ENCODE assay signal across 21 cellular contexts in the genomic region with DNA sequence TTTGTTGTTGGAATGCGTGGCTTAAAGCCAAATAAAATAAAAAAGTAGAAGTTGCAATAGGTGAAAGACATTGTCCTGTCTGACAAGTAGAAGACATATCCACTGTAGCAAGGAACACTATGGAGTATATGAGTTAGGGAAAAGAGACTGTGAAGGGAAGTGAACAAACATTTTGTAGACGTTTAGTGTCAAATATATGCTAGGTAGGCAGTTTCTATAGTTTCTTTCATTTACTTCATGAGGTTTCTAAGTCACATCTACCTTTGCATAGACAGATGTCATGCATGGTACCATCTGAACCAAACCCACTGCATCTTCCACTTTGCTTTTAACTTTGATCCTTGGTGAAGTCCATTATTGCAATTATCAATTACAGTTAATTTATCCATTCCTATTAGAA. TPM values are rescaled to one million over a fixed set of nuclear protein-coding genes. Genes with fewer than 3 reads are reported as not detected.
DNase-seq lines count a peak whose midpoint lies in the region; ATAC-seq, FAIRE-seq and TF ChIP-seq lines count a peak whose summit lies in the region.
"Had no signal": no experiment of that assay in that cellular context is flagged by ENCODE, and none has a peak within 500 bp of the region (broad histone marks: within the 10 kb centered on the region; RNA-seq: fewer than 3 reads in every experiment).

No MANE protein-coding gene starts in this region.

- H3K4me1 ChIP-seq in A549 = no peaks in the 10 kb centered on the region
- no peaks in the 10 kb centered on the region for H3K4me1 ChIP-seq in Caco-2
- H3K4me1 ChIP-seq in IMR-90 (ENCODE audit: control insufficient read depth, insufficient read depth, low read length) = no peaks in the 10 kb centered on the region; the same call in 1 of the 2 replicates
- H3K4me1 ChIP-seq in K562 (replicated peaks in 1 of 2; ENCODE audit: control insufficient read depth in 2 of 2, insufficient read depth in 2 of 2, low read length in 2 of 2) = no peaks in the 10 kb centered on the region
- H3K4me1 ChIP-seq in uterus = no peaks in the 10 kb centered on the region
- H3K4me1 ChIP-seq: BLaER1 treated with 17β-estradiol and CSF1 and Interleukin-3, amounts not matched to agents 10 nM and 100 nM had no signal

- no peak overlapping the region for H3K4me3 ChIP-seq in A549
- H3K4me3 ChIP-seq in Caco-2 (ENCODE audit: low read depth, low read length) = no peak overlapping the region
- H3K4me3 ChIP-seq in IMR-90 (ENCODE audit: insufficient read depth, low read depth, low read length) = no peak overlapping the region
- no peak overlapping the region for H3K4me3 ChIP-seq in K562
- H3K4me3 ChIP-seq in uterus = no peak overlapping the region
- H3K4me3 ChIP-seq: BLaER1 treated with 17β-estradiol and CSF1 and Interleukin-3, amounts not matched to agents 10 nM and 100 nM had no signal

- H2AFZ ChIP-seq in IMR-90 (replicated peaks; ENCODE audit: low read length, poor library complexity) = no peak overlapping the region
- no peak overlapping the region for H2AFZ ChIP-seq in K562 (ENCODE audit: low read depth, low read length)

- H4K91ac ChIP-seq in IMR-90 (ENCODE audit: insufficient read depth, low read depth, low read length) = no peak overlapping the region

- ATAC-seq in A549 = no peak
- no peak for ATAC-seq in IMR-90 (ENCODE audit: low read depth)
- no peak for ATAC-seq in K562
- ATAC-seq in HG03135 (IDR thresholded peaks at IDR 0.05; ENCODE audit: unreplicated experiment) = no peak
- ATAC-seq: CD8-positive, alpha-beta T cell had no signal

- H3K9me3 ChIP-seq in A549 = peaks cover 3% of the 10 kb centered on the region; the same call in 2 of the 3 replicates
- peaks cover 3% of the 10 kb centered on the region; the same call in 1 of the 2 replicates for H3K9me3 ChIP-seq in Caco-2
- H3K9me3 ChIP-seq in IMR-90 (ENCODE audit: control insufficient read depth, insufficient read depth, low read length) = peaks cover 9% of the 10 kb centered on the region
- no peaks in the 10 kb centered on the region; the same call in none of the 2 replicates for H3K9me3 ChIP-seq in K562 (replicated peaks; ENCODE audit: control insufficient read depth, insufficient read depth, low read depth, low read length)
- H3K9me3 ChIP-seq in uterus = peaks cover 0 to 12% of the 10 kb centered on the region in 2 donors

- no peaks in the 10 kb centered on the region for H3K27me3 Mint-ChIP-seq in Caco-2 (ENCODE audit: insufficient read depth, unreplicated experiment)
- H3K27me3 Mint-ChIP-seq: B cell; CD4-positive, alpha-beta T cell had no signal

- TF ChIP-seq RAD21 in A549 (conservative IDR thresholded peaks at IDR 0.05 in 1 of 2, IDR thresholded peaks at IDR 0.05 in 1 of 2) (no peak), IMR-90 (IDR thresholded peaks at IDR 0.05; ENCODE audit: low read length) (no peak), K562 (CRISPR knock-in tag; conservative IDR thresholded peaks at IDR 0.05 in 1 of 2, IDR thresholded peaks at IDR 0.05 in 1 of 2) (no peak)

- in situ Hi-C loops in IMR-90 (cut with MboI; ENCODE audit: low sequenced_read_pairs) = no loop called here
- in situ Hi-C loops in K562 (cut with MboI) = no loop called here

- H3K36me3 ChIP-seq in Caco-2 (ENCODE audit: control insufficient read depth, insufficient read depth, low read length) (no peaks in the 10 kb centered on the region), IMR-90 (ENCODE audit: control insufficient read depth, insufficient read depth, low read length) (peaks cover 34% of the 10 kb centered on the region), K562 (ENCODE audit: control insufficient read depth, insufficient read depth, low read length) (peaks cover 79% of the 10 kb centered on the region), uterus (no peaks in the 10 kb centered on the region)

- H2BK20ac ChIP-seq in IMR-90 (ENCODE audit: low read depth, low read length) = no peak overlapping the region

- no peak overlapping the region for H2AK9ac ChIP-seq in IMR-90 (replicated peaks; ENCODE audit: low read depth, low read length, poor library complexity)

- BruUV-seq in Caco-2 (replicated peaks; lab: Mats Ljungman, UMichigan) = TSS peak; percentile 10
- no TSS peak for BruUV-seq in IMR-90 (replicated peaks; lab: Mats Ljungman, UMichigan)
- BruUV-seq in K562 (replicated peaks; lab: Mats Ljungman, UMichigan) = no TSS peak

- H3K27me3 ChIP-seq in Caco-2 (replicated peaks; ENCODE audit: control insufficient read depth, insufficient read depth, low read length) (no peaks in the 10 kb centered on the region), IMR-90 (ENCODE audit: control insufficient read depth, insufficient read depth, low read length) (no peaks in the 10 kb centered on the region), K562 (ENCODE audit: control insufficient read depth in 2 of 2, insufficient read depth in 2 of 2, low read length in 2 of 2) (no peaks in the 10 kb centered on the region), uterus (no peaks in the 10 kb centered on the region)
- H3K27me3 ChIP-seq: BLaER1 treated with 17β-estradiol and CSF1 and Interleukin-3, amounts not matched to agents 10 nM and 100 nM had no signal

- H3K56ac ChIP-seq in IMR-90 (ENCODE audit: extremely low read depth, insufficient read depth, low read length) = no peak overlapping the region

- H3K79me1 ChIP-seq in IMR-90 (ENCODE audit: low read depth in 1 of 2, low read length in 2 of 2) = peaks cover 18 to 35% of the 10 kb centered on the region in 2 experiments

- DNase-seq in A549 (ENCODE audit: low read depth in 1 of 2, low spot score in 1 of 2) (no peak), Caco-2 (no peak), IMR-90 (no peak), K562 (ENCODE audit: extremely low read depth in 1 of 4, low spot score in 3 of 4) (no peak), NCI-H2171 (lab: John Stamatoyannopoulos, UW) (no peak), uterus (no peak), epidermal melanocyte (ENCODE audit: insufficient read length, low spot score) (no peak)
- DNase-seq: 8988T; AML-193; CD4-positive, alpha-beta T cell; CD8-positive, alpha-beta T cell; DMS79 treated with DMSO at 0.1 percent for 48 hours; GF-D8 had no signal

- H3K9me3 Mint-ChIP-seq in Caco-2 (ENCODE audit: unreplicated experiment) = peaks cover 36% of the 10 kb centered on the region

- FAIRE-seq in A549 (lab: Jason Lieb, UNC) = no peak
- FAIRE-seq in K562 (lab: Jason Lieb, UNC) = no peak
- FAIRE-seq: A204.1, G401.6, GM12892, GM18507 had no signal

- no peak overlapping the region for H3K27ac Mint-ChIP-seq in Caco-2 (ENCODE audit: unreplicated experiment)
- H3K27ac Mint-ChIP-seq: B cell; CD4-positive, alpha-beta T cell; CD8-positive, alpha-beta T cell had no signal

- POLR2A ChIA-PET in A549 (lab: Yijun Ruan, JAX) (no interaction called here), Caco-2 (lab: Charles Lee) (no interaction called here), IMR-90 (lab: Charles Lee; ENCODE audit: unreplicated experiment) (no interaction called here), K562 (lab: Yijun Ruan, JAX) (no interaction called here)

- H3K4me3 Mint-ChIP-seq in Caco-2 (ENCODE audit: unreplicated experiment) = no peak overlapping the region
- H3K4me3 Mint-ChIP-seq: B cell; CD4-positive, alpha-beta T cell; CD8-positive, alpha-beta T cell had no signal

- no peaks in the 10 kb centered on the region for H3K9me1 ChIP-seq in IMR-90 (ENCODE audit: insufficient read depth, low read length)
- no peaks in the 10 kb centered on the region for H3K9me1 ChIP-seq in K562 (ENCODE audit: control insufficient read depth, insufficient read depth, low read length)

- TF ChIP-seq CTCF in A549 (IDR thresholded peaks at IDR 0.05) = no peak
- no peak for TF ChIP-seq CTCF in Caco-2 (IDR thresholded peaks at IDR 0.05; ENCODE audit: insufficient read depth in 1 of 2, low read depth in 1 of 2, low read length in 1 of 2, severe bottlenecking in 1 of 2, unreplicated experiment in 1 of 2)
- TF ChIP-seq CTCF in IMR-90 (conservative IDR thresholded peaks at IDR 0.05; ENCODE audit: low read depth, low read length) = no peak
- no peak for TF ChIP-seq CTCF in K562 (IDR thresholded peaks at IDR 0.05 in 2 of 3, conservative IDR thresholded peaks at IDR 0.05 in 1 of 3; ENCODE audit: insufficient read depth in 2 of 3, low read depth in 1 of 3, low read length in 3 of 3)
- no peak for TF ChIP-seq CTCF in uterus (IDR thresholded peaks at IDR 0.05)

- TF ChIP-seq EP300 in A549 (IDR thresholded peaks at IDR 0.05) (no peak), K562 (IDR thresholded peaks at IDR 0.05; ENCODE audit: low read length) (no peak)

- H3K27ac ChIP-seq in A549 = no peak overlapping the region
- no peak overlapping the region for H3K27ac ChIP-seq in IMR-90 (ENCODE audit: insufficient read depth, low read length)
- no peak overlapping the region for H3K27ac ChIP-seq in K562 (ENCODE audit: extremely low read depth, low read depth, low read length)
- no peak overlapping the region for H3K27ac ChIP-seq in uterus
- H3K27ac ChIP-seq: BLaER1 treated with 17β-estradiol and CSF1 and Interleukin-3, amounts not matched to agents 10 nM and 100 nM; C4-2B had no signal

- WGBS in A549 (ENCODE audit: missing lambda C conversion rate) = 87% methylated on average over 2 of the region's 2 CpGs
- WGBS in IMR-90 (ENCODE audit: extremely low coverage in 2 of 2, insufficient read length in 1 of 2), 2 experiments = no CpG with 5 or more reads among the region's 2 CpGs
- 100% methylated on average over 2 of the region's 2 CpGs for WGBS in K562 (ENCODE audit: insufficient coverage, low coverage, missing lambda C conversion rate)

- H3K4ac ChIP-seq in IMR-90 (ENCODE audit: low read depth, low read length) = no peak overlapping the region

- no peak overlapping the region for H2BK15ac ChIP-seq in IMR-90 (ENCODE audit: low read depth, low read length)

- CTCF ChIA-PET in A549 (lab: Yijun Ruan, JAX) (interaction anchor here (1.0 to 1.1 kb wide), 2 partner anchors 11 to 372 kb away, joined by 3 to 5 read pairs; a partner anchor contains a TSS), Caco-2 (lab: Charles Lee) (no interaction called here), IMR-90 (lab: Yijun Ruan, JAX) (no interaction called here), K562 (lab: Yijun Ruan, JAX; ENCODE audit: low intra/inter-chr PET ratio) (no interaction called here)

- H2BK5ac ChIP-seq in IMR-90 (ENCODE audit: low read depth, low read length, poor library complexity, severe bottlenecking) = no peak overlapping the region

- H3K4me2 ChIP-seq in A549 (no peak overlapping the region), IMR-90 (ENCODE audit: low read depth, low read length) (no peak overlapping the region), K562 (ENCODE audit: insufficient read depth, low read length) (no peak overlapping the region)
- H3K4me2 ChIP-seq: BLaER1 treated with 17β-estradiol and CSF1 and Interleukin-3, amounts not matched to agents 10 nM and 100 nM had no signal

- intact Hi-C loops in Caco-2 (cut with micrococcal nuclease; ENCODE audit: unreplicated experiment) = no loop called here
- intact Hi-C loops in IMR-90 (cut with micrococcal nuclease) = no loop called here
- intact Hi-C loops in K562 (cut with micrococcal nuclease) = no loop called here
- intact Hi-C loops in uterus (cut with DNase I; ENCODE audit: low total_unique reads) = no loop called here

- no peaks in the 10 kb centered on the region for H3K4me1 Mint-ChIP-seq in Caco-2 (ENCODE audit: low read depth, unreplicated experiment)

- H3K79me2 ChIP-seq in K562 (ENCODE audit: control insufficient read depth, insufficient read depth, low read length) = peaks cover 2% of the 10 kb centered on the region; the same call in 1 of the 3 replicates

- peaks cover 56% of the 10 kb centered on the region for H3K36me3 Mint-ChIP-seq in Caco-2 (ENCODE audit: insufficient read depth, unreplicated experiment)

- no peak overlapping the region for H3K14ac ChIP-seq in IMR-90 (replicated peaks; ENCODE audit: low read depth, low read length)

- no peak overlapping the region for H2AK5ac ChIP-seq in IMR-90 (ENCODE audit: low read depth, low read length)

- no peak overlapping the region for H3K23ac ChIP-seq in IMR-90 (ENCODE audit: low read depth, low read length)

- H3K9ac ChIP-seq in IMR-90 (ENCODE audit: low read depth, low read length) (no peak overlapping the region), K562 (ENCODE audit: insufficient read depth in 1 of 2, low read depth in 2 of 2, low read length in 2 of 2) (no peak overlapping the region)
- H3K9ac ChIP-seq: BLaER1 treated with 17β-estradiol and CSF1 and Interleukin-3, amounts not matched to agents 10 nM and 100 nM had no signal

- no peak overlapping the region for H4K8ac ChIP-seq in IMR-90 (ENCODE audit: low read depth in 2 of 2, low read length in 2 of 2)

- dilution Hi-C loops in IMR-90 (cut with HindIII; ENCODE audit: low sequenced_read_pairs, unreplicated experiment) = no loop called here

- TF ChIP-seq POLR2A in A549 (IDR thresholded peaks at IDR 0.05; ENCODE audit: low read length) = no peak
- no peak for TF ChIP-seq POLR2A in IMR-90 (IDR thresholded peaks at IDR 0.05; ENCODE audit: low read depth, low read length)
- TF ChIP-seq POLR2A in K562 (conservative IDR thresholded peaks at IDR 0.05) = no peak
- TF ChIP-seq POLR2A in uterus (IDR thresholded peaks at IDR 0.05) = no peak

- H3K18ac ChIP-seq in IMR-90 (ENCODE audit: low read depth, low read length) = no peak overlapping the region

- H2BK120ac ChIP-seq in IMR-90 (ENCODE audit: low read depth, low read length) = no peak overlapping the region

- no peak overlapping the region for H4K5ac ChIP-seq in IMR-90 (ENCODE audit: low read depth, low read length)

- H4K20me1 ChIP-seq in IMR-90 (ENCODE audit: insufficient read depth, low read length) (no peaks in the 10 kb centered on the region), K562 (replicated peaks; ENCODE audit: control insufficient read depth, insufficient read depth, low read length) (no peaks in the 10 kb centered on the region)
- H4K20me1 ChIP-seq: BLaER1 treated with 17β-estradiol and CSF1 and Interleukin-3, amounts not matched to agents 10 nM and 100 nM had no signal

RNA-seq across cellular contexts. Expression of a gene that starts 9.9 kb away (rescaled TPM):
- polyA plus RNA-seq in A549 (2011; rRNA removed) (16.5 and 20.1 TPM in 2 replicates), A549 (2017; fragmentation: RNase III; extraction: RNeasy Plus Mini Kit Qiagen cat#74134 plus additional on column Dnase treatment) (15.0 to 16.2 TPM (median 15.2 TPM) in 3 replicates), IMR-90 (2012; rRNA removed) (7.7 and 11.8 TPM in 2 replicates), K562 (2011; rRNA removed) (24.3 and 37.1 TPM in 2 replicates), K562 (2014; fragmentation: Illumina TruSeq; extraction: Trizol) (35.0 and 37.2 TPM in 2 replicates), K562 (2014; fragmentation: Nextera tagmentation; extraction: Ambion mirVana) (10 to 100 TPM; 19.8 to 20.8 TPM), K562 (2014; rRNA removed) (26.4 and 27.6 TPM in 2 replicates)
- 5.7 and 6.8 TPM in 2 replicates for polyA plus RNA-seq in A549 (2012; cell fraction: cytosol; rRNA removed)
- 3.3 and 4.8 TPM in 2 replicates for polyA plus RNA-seq in A549 (2012; cell fraction: nucleus; rRNA removed)
- polyA minus RNA-seq in A549 (2011; rRNA and poly(A)+ RNA removed) = 15.0 and 16.0 TPM in 2 replicates
- total RNA-seq in Caco-2 (2022) (24.7 and 25.4 TPM in 2 replicates), IMR-90 (2012; rRNA removed) (37.5 and 50.5 TPM in 2 replicates), K562 (2014; rRNA removed) (23.8 and 31.5 TPM in 2 replicates), K562 (2014; rRNA removed; fragmentation: Illumina TruSeq; extraction: Trizol) (57.5 and 63.7 TPM in 2 replicates), K562 (2015; rRNA removed; fragmentation: Illumina TruSeq; extraction: Trizol) (44.9 and 47.3 TPM in 2 replicates), K562 (2021) (33.4 and 33.6 TPM in 2 replicates), uterus (10 to 100 TPM in 3 of 4 donors, 1 to 10 TPM in 1; 2.4 to 46.9 (median 23.1) TPM)
- polyA plus RNA-seq in IMR-90 (2012; cell fraction: cytosol; rRNA removed) = 2.1 and 3.4 TPM in 2 replicates
- polyA plus RNA-seq in IMR-90 (2012; cell fraction: nucleus; rRNA removed; ENCODE audit: low replicate concordance) = 0.87 and 7.2 TPM in 2 replicates
- 39.8 and 80.0 TPM in 2 replicates for total RNA-seq in K562 (2011; cell fraction: chromatin; rRNA removed; ENCODE audit: low replicate concordance)
- 21.3 and 28.4 TPM in 2 replicates for total RNA-seq in K562 (2011; cell fraction: nucleolus; rRNA removed)
- 52.4 and 71.1 TPM in 2 replicates for total RNA-seq in K562 (2011; cell fraction: nucleoplasm; rRNA removed)
- 10.1 and 13.9 TPM in 2 replicates for polyA plus RNA-seq in K562 (2011; cell fraction: cytosol; rRNA removed)
- 6.3 and 10.5 TPM in 2 replicates for polyA plus RNA-seq in K562 (2011; cell fraction: nucleus; rRNA removed)
- 21.2 and 22.1 TPM in 2 replicates for polyA plus RNA-seq in K562 (2012)
- polyA minus RNA-seq in K562 (2011; rRNA and poly(A)+ RNA removed) = 58.6 and 64.3 TPM in 2 replicates
- polyA minus RNA-seq in K562 (2011; cell fraction: cytosol; rRNA and poly(A)+ RNA removed) = 18.2 and 18.5 TPM in 2 replicates
- polyA minus RNA-seq in K562 (2011; cell fraction: nucleus; rRNA and poly(A)+ RNA removed) = 40.1 and 60.4 TPM in 2 replicates
